ENCODE assay signal across 1 cellular context in the genomic region with DNA sequence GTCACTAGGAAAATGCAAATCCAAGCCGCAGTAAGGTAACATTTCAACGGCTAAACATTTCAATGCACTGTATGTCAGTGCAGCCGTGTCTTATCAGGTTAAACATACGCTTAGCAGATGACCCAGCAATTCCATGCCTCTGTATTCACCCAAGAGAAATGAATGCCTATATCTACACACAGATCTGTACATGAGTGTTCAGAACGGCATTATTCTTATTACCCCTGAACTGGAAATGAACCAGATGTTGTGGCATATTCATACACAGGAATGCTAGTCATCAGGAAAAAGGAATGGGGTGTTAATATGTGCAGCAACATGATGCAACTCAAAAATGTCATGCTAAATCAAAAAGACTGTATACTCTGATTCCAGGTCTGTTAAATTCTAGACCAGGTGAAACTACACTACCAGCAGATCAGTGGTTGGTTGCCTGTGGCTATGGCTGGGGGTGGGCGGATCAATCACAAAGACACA.
TF ChIP-seq lines count a peak whose summit lies in the region.

No MANE protein-coding gene starts in this region.

TF ChIP-seq in K562, 482 proteins besides CTCF, POLR2A, EP300 and RAD21 (continued from another document and continues in another):
- TF ChIP-seq C11orf30 (IDR thresholded peaks at IDR 0.05; ENCODE audit: low read depth), result peak; percentile 93
- peak; percentile 70; the same call in 1 of the 2 replicates for TF ChIP-seq KLF16 (IDR thresholded peaks at IDR 0.05)
- no peak for TF ChIP-seq ZNF696 (CRISPR knock-in tag; conservative IDR thresholded peaks at IDR 0.05)
- no peak for TF ChIP-seq PRMT5 (CRISPR knock-in tag; IDR thresholded peaks at IDR 0.05)
- peak; percentile 67 for TF ChIP-seq MEIS2 (IDR thresholded peaks at IDR 0.05; ENCODE audit: partially characterized antibody)
- peak; percentile 65 for TF ChIP-seq POLR2AphosphoS5 (IDR thresholded peaks at IDR 0.05; ENCODE audit: control insufficient read depth, insufficient read depth, low read depth, low read length)
- TF ChIP-seq MCM2 (IDR thresholded peaks at IDR 0.05; ENCODE audit: low read depth), result no peak
- TF ChIP-seq, protein P1, sequence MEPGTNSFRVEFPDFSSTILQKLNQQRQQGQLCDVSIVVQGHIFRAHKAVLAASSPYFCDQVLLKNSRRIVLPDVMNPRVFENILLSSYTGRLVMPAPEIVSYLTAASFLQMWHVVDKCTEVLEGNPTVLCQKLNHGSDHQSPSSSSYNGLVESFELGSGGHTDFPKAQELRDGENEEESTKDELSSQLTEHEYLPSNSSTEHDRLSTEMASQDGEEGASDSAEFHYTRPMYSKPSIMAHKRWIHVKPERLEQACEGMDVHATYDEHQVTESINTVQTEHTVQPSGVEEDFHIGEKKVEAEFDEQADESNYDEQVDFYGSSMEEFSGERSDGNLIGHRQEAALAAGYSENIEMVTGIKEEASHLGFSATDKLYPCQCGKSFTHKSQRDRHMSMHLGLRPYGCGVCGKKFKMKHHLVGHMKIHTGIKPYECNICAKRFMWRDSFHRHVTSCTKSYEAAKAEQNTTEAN (CRISPR knock-in tag; IDR thresholded peaks at IDR 0.05), result no peak
- TF ChIP-seq GATA2 (CRISPR knock-in tag; IDR thresholded peaks at IDR 0.05), result peak; percentile 78
- no peak for TF ChIP-seq TCFL5 (CRISPR knock-in tag; conservative IDR thresholded peaks at IDR 0.05)
- peak; percentile 51; the same call in 1 of the 2 replicates for TF ChIP-seq JUN (IDR thresholded peaks at IDR 0.05; ENCODE audit: borderline replicate concordance, low read depth, low read length)
- TF ChIP-seq JUN (CRISPR knock-in tag; IDR thresholded peaks at IDR 0.05; ENCODE audit: borderline replicate concordance), result no peak
- no peak for TF ChIP-seq ZKSCAN1 (IDR thresholded peaks at IDR 0.05; ENCODE audit: low read depth, low read length)
- no peak for TF ChIP-seq NR2C2 (CRISPR knock-in tag; IDR thresholded peaks at IDR 0.05)
- TF ChIP-seq NR2C2 (tag; IDR thresholded peaks at IDR 0.05), result peak; percentile 78
- no peak for TF ChIP-seq HNRNPLL (IDR thresholded peaks at IDR 0.05; ENCODE audit: low read depth, low read length, poor library complexity, severe bottlenecking)
- TF ChIP-seq, protein P2, sequence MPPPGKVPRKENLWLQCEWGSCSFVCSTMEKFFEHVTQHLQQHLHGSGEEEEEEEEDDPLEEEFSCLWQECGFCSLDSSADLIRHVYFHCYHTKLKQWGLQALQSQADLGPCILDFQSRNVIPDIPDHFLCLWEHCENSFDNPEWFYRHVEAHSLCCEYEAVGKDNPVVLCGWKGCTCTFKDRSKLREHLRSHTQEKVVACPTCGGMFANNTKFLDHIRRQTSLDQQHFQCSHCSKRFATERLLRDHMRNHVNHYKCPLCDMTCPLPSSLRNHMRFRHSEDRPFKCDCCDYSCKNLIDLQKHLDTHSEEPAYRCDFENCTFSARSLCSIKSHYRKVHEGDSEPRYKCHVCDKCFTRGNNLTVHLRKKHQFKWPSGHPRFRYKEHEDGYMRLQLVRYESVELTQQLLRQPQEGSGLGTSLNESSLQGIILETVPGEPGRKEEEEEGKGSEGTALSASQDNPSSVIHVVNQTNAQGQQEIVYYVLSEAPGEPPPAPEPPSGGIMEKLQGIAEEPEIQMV (tag; conservative IDR thresholded peaks at IDR 0.05; ENCODE audit: low read depth), result no peak
- peak; percentile 78 for TF ChIP-seq CBFA2T2 (conservative IDR thresholded peaks at IDR 0.05)
- TF ChIP-seq, protein P3, sequence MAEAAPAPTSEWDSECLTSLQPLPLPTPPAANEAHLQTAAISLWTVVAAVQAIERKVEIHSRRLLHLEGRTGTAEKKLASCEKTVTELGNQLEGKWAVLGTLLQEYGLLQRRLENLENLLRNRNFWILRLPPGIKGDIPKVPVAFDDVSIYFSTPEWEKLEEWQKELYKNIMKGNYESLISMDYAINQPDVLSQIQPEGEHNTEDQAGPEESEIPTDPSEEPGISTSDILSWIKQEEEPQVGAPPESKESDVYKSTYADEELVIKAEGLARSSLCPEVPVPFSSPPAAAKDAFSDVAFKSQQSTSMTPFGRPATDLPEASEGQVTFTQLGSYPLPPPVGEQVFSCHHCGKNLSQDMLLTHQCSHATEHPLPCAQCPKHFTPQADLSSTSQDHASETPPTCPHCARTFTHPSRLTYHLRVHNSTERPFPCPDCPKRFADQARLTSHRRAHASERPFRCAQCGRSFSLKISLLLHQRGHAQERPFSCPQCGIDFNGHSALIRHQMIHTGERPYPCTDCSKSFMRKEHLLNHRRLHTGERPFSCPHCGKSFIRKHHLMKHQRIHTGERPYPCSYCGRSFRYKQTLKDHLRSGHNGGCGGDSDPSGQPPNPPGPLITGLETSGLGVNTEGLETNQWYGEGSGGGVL (CRISPR knock-in tag; IDR thresholded peaks at IDR 0.05), result no peak
- no peak for TF ChIP-seq ZSCAN29 (IDR thresholded peaks at IDR 0.05)
- no peak for TF ChIP-seq RBM15 (IDR thresholded peaks at IDR 0.05; ENCODE audit: insufficient read depth, low read length)
- peak in 1 of 2 experiments; percentile 44; a peak in 1 of 4 replicates for TF ChIP-seq HDAC1 (IDR thresholded peaks at IDR 0.05)
- TF ChIP-seq, protein P4, sequence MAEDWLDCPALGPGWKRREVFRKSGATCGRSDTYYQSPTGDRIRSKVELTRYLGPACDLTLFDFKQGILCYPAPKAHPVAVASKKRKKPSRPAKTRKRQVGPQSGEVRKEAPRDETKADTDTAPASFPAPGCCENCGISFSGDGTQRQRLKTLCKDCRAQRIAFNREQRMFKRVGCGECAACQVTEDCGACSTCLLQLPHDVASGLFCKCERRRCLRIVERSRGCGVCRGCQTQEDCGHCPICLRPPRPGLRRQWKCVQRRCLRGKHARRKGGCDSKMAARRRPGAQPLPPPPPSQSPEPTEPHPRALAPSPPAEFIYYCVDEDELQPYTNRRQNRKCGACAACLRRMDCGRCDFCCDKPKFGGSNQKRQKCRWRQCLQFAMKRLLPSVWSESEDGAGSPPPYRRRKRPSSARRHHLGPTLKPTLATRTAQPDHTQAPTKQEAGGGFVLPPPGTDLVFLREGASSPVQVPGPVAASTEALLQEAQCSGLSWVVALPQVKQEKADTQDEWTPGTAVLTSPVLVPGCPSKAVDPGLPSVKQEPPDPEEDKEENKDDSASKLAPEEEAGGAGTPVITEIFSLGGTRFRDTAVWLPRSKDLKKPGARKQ (CRISPR knock-in tag; IDR thresholded peaks at IDR 0.05), result no peak
- TF ChIP-seq, protein P5, sequence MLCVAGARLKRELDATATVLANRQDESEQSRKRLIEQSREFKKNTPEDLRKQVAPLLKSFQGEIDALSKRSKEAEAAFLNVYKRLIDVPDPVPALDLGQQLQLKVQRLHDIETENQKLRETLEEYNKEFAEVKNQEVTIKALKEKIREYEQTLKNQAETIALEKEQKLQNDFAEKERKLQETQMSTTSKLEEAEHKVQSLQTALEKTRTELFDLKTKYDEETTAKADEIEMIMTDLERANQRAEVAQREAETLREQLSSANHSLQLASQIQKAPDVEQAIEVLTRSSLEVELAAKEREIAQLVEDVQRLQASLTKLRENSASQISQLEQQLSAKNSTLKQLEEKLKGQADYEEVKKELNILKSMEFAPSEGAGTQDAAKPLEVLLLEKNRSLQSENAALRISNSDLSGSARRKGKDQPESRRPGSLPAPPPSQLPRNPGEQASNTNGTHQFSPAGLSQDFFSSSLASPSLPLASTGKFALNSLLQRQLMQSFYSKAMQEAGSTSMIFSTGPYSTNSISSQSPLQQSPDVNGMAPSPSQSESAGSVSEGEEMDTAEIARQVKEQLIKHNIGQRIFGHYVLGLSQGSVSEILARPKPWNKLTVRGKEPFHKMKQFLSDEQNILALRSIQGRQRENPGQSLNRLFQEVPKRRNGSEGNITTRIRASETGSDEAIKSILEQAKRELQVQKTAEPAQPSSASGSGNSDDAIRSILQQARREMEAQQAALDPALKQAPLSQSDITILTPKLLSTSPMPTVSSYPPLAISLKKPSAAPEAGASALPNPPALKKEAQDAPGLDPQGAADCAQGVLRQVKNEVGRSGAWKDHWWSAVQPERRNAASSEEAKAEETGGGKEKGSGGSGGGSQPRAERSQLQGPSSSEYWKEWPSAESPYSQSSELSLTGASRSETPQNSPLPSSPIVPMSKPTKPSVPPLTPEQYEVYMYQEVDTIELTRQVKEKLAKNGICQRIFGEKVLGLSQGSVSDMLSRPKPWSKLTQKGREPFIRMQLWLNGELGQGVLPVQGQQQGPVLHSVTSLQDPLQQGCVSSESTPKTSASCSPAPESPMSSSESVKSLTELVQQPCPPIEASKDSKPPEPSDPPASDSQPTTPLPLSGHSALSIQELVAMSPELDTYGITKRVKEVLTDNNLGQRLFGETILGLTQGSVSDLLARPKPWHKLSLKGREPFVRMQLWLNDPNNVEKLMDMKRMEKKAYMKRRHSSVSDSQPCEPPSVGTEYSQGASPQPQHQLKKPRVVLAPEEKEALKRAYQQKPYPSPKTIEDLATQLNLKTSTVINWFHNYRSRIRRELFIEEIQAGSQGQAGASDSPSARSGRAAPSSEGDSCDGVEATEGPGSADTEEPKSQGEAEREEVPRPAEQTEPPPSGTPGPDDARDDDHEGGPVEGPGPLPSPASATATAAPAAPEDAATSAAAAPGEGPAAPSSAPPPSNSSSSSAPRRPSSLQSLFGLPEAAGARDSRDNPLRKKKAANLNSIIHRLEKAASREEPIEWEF (CRISPR knock-in tag; IDR thresholded peaks at IDR 0.05), result no peak; the same call in 1 of the 2 replicates
- no peak for TF ChIP-seq PCBP1 (IDR thresholded peaks at IDR 0.05; ENCODE audit: low read depth, low read length, poor library complexity, severe bottlenecking)
- TF ChIP-seq, protein P6, sequence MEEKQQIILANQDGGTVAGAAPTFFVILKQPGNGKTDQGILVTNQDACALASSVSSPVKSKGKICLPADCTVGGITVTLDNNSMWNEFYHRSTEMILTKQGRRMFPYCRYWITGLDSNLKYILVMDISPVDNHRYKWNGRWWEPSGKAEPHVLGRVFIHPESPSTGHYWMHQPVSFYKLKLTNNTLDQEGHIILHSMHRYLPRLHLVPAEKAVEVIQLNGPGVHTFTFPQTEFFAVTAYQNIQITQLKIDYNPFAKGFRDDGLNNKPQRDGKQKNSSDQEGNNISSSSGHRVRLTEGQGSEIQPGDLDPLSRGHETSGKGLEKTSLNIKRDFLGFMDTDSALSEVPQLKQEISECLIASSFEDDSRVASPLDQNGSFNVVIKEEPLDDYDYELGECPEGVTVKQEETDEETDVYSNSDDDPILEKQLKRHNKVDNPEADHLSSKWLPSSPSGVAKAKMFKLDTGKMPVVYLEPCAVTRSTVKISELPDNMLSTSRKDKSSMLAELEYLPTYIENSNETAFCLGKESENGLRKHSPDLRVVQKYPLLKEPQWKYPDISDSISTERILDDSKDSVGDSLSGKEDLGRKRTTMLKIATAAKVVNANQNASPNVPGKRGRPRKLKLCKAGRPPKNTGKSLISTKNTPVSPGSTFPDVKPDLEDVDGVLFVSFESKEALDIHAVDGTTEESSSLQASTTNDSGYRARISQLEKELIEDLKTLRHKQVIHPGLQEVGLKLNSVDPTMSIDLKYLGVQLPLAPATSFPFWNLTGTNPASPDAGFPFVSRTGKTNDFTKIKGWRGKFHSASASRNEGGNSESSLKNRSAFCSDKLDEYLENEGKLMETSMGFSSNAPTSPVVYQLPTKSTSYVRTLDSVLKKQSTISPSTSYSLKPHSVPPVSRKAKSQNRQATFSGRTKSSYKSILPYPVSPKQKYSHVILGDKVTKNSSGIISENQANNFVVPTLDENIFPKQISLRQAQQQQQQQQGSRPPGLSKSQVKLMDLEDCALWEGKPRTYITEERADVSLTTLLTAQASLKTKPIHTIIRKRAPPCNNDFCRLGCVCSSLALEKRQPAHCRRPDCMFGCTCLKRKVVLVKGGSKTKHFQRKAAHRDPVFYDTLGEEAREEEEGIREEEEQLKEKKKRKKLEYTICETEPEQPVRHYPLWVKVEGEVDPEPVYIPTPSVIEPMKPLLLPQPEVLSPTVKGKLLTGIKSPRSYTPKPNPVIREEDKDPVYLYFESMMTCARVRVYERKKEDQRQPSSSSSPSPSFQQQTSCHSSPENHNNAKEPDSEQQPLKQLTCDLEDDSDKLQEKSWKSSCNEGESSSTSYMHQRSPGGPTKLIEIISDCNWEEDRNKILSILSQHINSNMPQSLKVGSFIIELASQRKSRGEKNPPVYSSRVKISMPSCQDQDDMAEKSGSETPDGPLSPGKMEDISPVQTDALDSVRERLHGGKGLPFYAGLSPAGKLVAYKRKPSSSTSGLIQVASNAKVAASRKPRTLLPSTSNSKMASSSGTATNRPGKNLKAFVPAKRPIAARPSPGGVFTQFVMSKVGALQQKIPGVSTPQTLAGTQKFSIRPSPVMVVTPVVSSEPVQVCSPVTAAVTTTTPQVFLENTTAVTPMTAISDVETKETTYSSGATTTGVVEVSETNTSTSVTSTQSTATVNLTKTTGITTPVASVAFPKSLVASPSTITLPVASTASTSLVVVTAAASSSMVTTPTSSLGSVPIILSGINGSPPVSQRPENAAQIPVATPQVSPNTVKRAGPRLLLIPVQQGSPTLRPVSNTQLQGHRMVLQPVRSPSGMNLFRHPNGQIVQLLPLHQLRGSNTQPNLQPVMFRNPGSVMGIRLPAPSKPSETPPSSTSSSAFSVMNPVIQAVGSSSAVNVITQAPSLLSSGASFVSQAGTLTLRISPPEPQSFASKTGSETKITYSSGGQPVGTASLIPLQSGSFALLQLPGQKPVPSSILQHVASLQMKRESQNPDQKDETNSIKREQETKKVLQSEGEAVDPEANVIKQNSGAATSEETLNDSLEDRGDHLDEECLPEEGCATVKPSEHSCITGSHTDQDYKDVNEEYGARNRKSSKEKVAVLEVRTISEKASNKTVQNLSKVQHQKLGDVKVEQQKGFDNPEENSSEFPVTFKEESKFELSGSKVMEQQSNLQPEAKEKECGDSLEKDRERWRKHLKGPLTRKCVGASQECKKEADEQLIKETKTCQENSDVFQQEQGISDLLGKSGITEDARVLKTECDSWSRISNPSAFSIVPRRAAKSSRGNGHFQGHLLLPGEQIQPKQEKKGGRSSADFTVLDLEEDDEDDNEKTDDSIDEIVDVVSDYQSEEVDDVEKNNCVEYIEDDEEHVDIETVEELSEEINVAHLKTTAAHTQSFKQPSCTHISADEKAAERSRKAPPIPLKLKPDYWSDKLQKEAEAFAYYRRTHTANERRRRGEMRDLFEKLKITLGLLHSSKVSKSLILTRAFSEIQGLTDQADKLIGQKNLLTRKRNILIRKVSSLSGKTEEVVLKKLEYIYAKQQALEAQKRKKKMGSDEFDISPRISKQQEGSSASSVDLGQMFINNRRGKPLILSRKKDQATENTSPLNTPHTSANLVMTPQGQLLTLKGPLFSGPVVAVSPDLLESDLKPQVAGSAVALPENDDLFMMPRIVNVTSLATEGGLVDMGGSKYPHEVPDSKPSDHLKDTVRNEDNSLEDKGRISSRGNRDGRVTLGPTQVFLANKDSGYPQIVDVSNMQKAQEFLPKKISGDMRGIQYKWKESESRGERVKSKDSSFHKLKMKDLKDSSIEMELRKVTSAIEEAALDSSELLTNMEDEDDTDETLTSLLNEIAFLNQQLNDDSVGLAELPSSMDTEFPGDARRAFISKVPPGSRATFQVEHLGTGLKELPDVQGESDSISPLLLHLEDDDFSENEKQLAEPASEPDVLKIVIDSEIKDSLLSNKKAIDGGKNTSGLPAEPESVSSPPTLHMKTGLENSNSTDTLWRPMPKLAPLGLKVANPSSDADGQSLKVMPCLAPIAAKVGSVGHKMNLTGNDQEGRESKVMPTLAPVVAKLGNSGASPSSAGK (IDR thresholded peaks at IDR 0.05), result no peak
